1 cellular context compared by ENCODE assay signal in the genomic region with DNA sequence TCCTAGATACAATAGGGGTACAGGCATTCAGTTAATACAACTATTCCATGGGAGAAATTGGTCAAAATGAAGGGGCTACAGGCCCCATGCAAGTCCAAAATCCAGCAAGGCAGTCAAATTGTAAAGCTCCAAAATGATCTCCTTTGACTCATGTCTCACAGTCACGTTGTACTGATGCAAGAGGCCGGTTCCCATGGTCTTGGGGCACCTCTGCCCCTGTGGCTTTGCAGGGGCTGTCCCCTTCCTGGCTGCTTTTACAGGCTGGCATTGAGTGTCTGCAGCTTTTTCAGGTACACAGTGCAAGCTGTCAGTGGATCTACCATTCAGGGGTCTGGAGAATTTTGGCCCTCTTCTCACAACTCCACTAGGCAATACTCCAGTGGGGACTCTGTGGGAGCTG.
TF ChIP-seq lines count a peak whose summit lies in the region.

No MANE protein-coding gene starts in this region.

TF ChIP-seq in GM12878, 131 proteins besides CTCF, POLR2A, EP300 and RAD21 (continued from another document):
- TF ChIP-seq, protein P1, sequence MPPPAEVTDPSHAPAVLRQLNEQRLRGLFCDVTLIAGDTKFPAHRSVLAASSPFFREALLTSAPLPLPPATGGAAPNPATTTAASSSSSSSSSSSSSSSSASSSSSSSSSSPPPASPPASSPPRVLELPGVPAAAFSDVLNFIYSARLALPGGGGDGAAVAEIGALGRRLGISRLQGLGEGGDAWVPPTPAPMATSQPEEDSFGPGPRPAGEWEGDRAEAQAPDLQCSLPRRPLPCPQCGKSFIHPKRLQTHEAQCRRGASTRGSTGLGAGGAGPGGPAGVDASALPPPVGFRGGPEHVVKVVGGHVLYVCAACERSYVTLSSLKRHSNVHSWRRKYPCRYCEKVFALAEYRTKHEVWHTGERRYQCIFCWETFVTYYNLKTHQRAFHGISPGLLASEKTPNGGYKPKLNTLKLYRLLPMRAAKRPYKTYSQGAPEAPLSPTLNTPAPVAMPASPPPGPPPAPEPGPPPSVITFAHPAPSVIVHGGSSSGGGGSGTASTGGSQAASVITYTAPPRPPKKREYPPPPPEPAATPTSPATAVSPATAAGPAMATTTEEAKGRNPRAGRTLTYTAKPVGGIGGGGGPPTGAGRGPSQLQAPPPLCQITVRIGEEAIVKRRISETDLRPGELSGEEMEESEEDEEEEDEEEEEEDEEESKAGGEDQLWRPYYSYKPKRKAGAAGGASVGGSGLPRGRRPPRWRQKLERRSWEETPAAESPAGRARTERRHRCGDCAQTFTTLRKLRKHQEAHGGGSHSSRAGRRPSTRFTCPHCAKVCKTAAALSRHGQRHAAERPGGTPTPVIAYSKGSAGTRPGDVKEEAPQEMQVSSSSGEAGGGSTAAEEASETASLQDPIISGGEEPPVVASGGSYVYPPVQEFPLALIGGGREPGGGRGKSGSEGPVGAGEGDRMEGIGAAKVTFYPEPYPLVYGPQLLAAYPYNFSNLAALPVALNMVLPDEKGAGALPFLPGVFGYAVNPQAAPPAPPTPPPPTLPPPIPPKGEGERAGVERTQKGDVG (CRISPR knock-in tag; IDR thresholded peaks at IDR 0.05): no peak
- no peak for TF ChIP-seq YY1 (IDR thresholded peaks at IDR 0.05; ENCODE audit: low read depth, low read length)
- no peak for TF ChIP-seq MXI1 (IDR thresholded peaks at IDR 0.05; ENCODE audit: low read depth, low read length)
- no peak for TF ChIP-seq ATF7 (IDR thresholded peaks at IDR 0.05; ENCODE audit: low read depth)
- TF ChIP-seq, protein P2, sequence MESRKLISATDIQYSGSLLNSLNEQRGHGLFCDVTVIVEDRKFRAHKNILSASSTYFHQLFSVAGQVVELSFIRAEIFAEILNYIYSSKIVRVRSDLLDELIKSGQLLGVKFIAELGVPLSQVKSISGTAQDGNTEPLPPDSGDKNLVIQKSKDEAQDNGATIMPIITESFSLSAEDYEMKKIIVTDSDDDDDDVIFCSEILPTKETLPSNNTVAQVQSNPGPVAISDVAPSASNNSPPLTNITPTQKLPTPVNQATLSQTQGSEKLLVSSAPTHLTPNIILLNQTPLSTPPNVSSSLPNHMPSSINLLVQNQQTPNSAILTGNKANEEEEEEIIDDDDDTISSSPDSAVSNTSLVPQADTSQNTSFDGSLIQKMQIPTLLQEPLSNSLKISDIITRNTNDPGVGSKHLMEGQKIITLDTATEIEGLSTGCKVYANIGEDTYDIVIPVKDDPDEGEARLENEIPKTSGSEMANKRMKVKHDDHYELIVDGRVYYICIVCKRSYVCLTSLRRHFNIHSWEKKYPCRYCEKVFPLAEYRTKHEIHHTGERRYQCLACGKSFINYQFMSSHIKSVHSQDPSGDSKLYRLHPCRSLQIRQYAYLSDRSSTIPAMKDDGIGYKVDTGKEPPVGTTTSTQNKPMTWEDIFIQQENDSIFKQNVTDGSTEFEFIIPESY (IDR thresholded peaks at IDR 0.05): no peak
- no peak for TF ChIP-seq CEBPB (IDR thresholded peaks at IDR 0.05; ENCODE audit: borderline replicate concordance in 1 of 2, low read depth in 2 of 2, low read length in 2 of 2)
- TF ChIP-seq ZNF274 (IDR thresholded peaks at IDR 0.05; ENCODE audit: insufficient read depth, insufficient read length): no peak
